Comparison of ENCODE assay signal across 1 cellular context in genomic region chr3:196970547-196971093, GRCh38.
TF ChIP-seq lines count a peak whose summit lies in the region.

No MANE protein-coding gene starts in this region.

TF ChIP-seq in H1, 55 proteins besides CTCF, POLR2A, EP300 and RAD21:
- TF ChIP-seq CHD1 (IDR thresholded peaks at IDR 0.05; ENCODE audit: low read depth, low read length), result no peak
- no peak for TF ChIP-seq SAP30 (IDR thresholded peaks at IDR 0.05; ENCODE audit: insufficient read depth, insufficient replicate concordance, low read length)
- no peak for TF ChIP-seq TCF12 (IDR thresholded peaks at IDR 0.05; ENCODE audit: low read depth, low read length)
- no peak for TF ChIP-seq TAF7 (optimal IDR thresholded peaks at IDR 0.05; ENCODE audit: borderline replicate concordance, low read depth, low read length)
- TF ChIP-seq SIX5 (IDR thresholded peaks at IDR 0.05; ENCODE audit: low read depth, low read length), result no peak
- TF ChIP-seq, protein P1, sequence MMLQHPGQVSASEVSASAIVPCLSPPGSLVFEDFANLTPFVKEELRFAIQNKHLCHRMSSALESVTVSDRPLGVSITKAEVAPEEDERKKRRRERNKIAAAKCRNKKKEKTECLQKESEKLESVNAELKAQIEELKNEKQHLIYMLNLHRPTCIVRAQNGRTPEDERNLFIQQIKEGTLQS (IDR thresholded peaks at IDR 0.05; ENCODE audit: insufficient read depth, low read depth, low read length), result no peak
- no peak for TF ChIP-seq EZH2 (IDR thresholded peaks at IDR 0.05; ENCODE audit: low read depth, low read length, severe bottlenecking)
- TF ChIP-seq, protein P2, sequence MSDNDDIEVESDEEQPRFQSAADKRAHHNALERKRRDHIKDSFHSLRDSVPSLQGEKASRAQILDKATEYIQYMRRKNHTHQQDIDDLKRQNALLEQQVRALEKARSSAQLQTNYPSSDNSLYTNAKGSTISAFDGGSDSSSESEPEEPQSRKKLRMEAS (IDR thresholded peaks at IDR 0.05), result no peak
- no peak for TF ChIP-seq CTBP2 (IDR thresholded peaks at IDR 0.05; ENCODE audit: borderline replicate concordance, insufficient read depth, insufficient read length, low read length)
- no peak for TF ChIP-seq USF2 (IDR thresholded peaks at IDR 0.05; ENCODE audit: low read length)
- no peak for TF ChIP-seq E2F6 (IDR thresholded peaks at IDR 0.05)
- TF ChIP-seq SP4 (IDR thresholded peaks at IDR 0.05; ENCODE audit: low read length), result no peak
- no peak for TF ChIP-seq CEBPB (IDR thresholded peaks at IDR 0.05; ENCODE audit: low read depth, low read length)
- TF ChIP-seq HDAC6 (IDR thresholded peaks at IDR 0.05; ENCODE audit: low read depth, low read length), result no peak
- TF ChIP-seq BCL11A (IDR thresholded peaks at IDR 0.05; ENCODE audit: low read depth in 2 of 2, low read length in 2 of 2), result no peak
- TF ChIP-seq JUN (IDR thresholded peaks at IDR 0.05; ENCODE audit: low read depth, low read length), result no peak
- TF ChIP-seq ASH2L (IDR thresholded peaks at IDR 0.05; ENCODE audit: low read length), result no peak
- no peak for TF ChIP-seq EGR1 (IDR thresholded peaks at IDR 0.05; ENCODE audit: borderline replicate concordance, low read depth, low read length)
